In the genomic region with DNA sequence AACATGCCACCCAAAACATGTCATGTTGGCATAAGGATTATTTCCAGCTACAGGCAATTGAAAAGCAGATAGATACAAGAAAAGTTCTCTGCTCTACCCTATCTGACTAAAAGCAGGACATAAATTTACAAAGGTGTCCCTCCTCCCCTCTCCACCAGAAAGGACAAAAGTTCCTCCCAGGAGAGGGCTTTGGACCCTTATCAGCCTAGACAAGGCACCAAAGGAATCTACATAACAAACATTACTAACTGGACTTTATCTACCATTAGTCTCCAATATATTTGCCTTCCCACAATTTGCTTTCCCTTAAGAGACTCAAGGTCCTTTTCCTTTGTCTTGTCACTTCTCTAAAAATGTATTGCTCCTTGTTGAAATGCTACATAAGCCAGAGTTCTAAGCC, we compare ENCODE assay signal across 18 cellular contexts.
"Had no signal": no experiment of that assay in that cellular context is flagged by ENCODE, and none has a peak within 500 bp of the region (broad histone marks: within the 10 kb centered on the region; RNA-seq: fewer than 3 reads in every experiment).

No MANE protein-coding gene starts in this region.

- H3K36me3 ChIP-seq: ovary, sigmoid colon, spleen, thoracic aorta, upper lobe of left lung had no signal

- H3K4me3 Mint-ChIP-seq: effector memory CD8-positive, alpha-beta T cell; memory B cell; natural killer cell; stimulated activated naive B cell treated with anti-CD40 and anti-IgM and Interleukin-4, amounts not matched to agents 10 μg/mL and 1 μg/mL and 100 μg/mL, for 72 hours; stimulated activated naive CD8-positive, alpha-beta T cell treated with anti-CD3 and anti-CD28 coated beads, Interleukin-15, Interleukin-2, amounts not matched to agents 100 ng/mL and 50 ng/mL, for 24 hours had no signal

- H3K4me3 ChIP-seq: lung, ovary, sigmoid colon, spleen, thoracic aorta, tibial nerve, upper lobe of left lung had no signal

- DNase-seq: cortex of kidney; effector memory CD8-positive, alpha-beta T cell; head of caudate nucleus; kidney; natural killer cell; occipital lobe; ovary; posterior cingulate gyrus; sigmoid colon; spleen; stimulated activated naive B cell treated with anti-CD40 and anti-IgM and Interleukin-4, amounts not matched to agents 10 μg/mL and 1 μg/mL and 100 μg/mL, for 72 hours; upper lobe of left lung had no signal

- H3K27ac Mint-ChIP-seq: effector memory CD8-positive, alpha-beta T cell; memory B cell; natural killer cell; stimulated activated naive B cell treated with anti-CD40 and anti-IgM and Interleukin-4, amounts not matched to agents 10 μg/mL and 1 μg/mL and 100 μg/mL, for 72 hours; stimulated activated naive CD8-positive, alpha-beta T cell treated with anti-CD3 and anti-CD28 coated beads, Interleukin-15, Interleukin-2, amounts not matched to agents 100 ng/mL and 50 ng/mL, for 24 hours had no signal

- ATAC-seq: effector memory CD8-positive, alpha-beta T cell; left lobe of liver; natural killer cell; stimulated activated naive B cell treated with anti-CD40 and anti-IgM and Interleukin-4, amounts not matched to agents 10 μg/mL and 1 μg/mL and 100 μg/mL, for 72 hours had no signal

- H3K9me3 ChIP-seq: ovary, sigmoid colon, spleen, thoracic aorta, tibial nerve, upper lobe of left lung had no signal

- H3K9me3 Mint-ChIP-seq: natural killer cell; stimulated activated naive B cell treated with anti-CD40 and anti-IgM and Interleukin-4, amounts not matched to agents 10 μg/mL and 1 μg/mL and 100 μg/mL, for 72 hours; stimulated activated naive CD8-positive, alpha-beta T cell treated with anti-CD3 and anti-CD28 coated beads, Interleukin-15, Interleukin-2, amounts not matched to agents 100 ng/mL and 50 ng/mL, for 24 hours had no signal

- H3K4me1 Mint-ChIP-seq: memory B cell; stimulated activated naive B cell treated with anti-CD40 and anti-IgM and Interleukin-4, amounts not matched to agents 10 μg/mL and 1 μg/mL and 100 μg/mL, for 72 hours had no signal

- H3K4me1 ChIP-seq: sigmoid colon, spleen, tibial nerve, upper lobe of left lung had no signal

- H3K36me3 Mint-ChIP-seq: memory B cell; natural killer cell; stimulated activated naive B cell treated with anti-CD40 and anti-IgM and Interleukin-4, amounts not matched to agents 10 μg/mL and 1 μg/mL and 100 μg/mL, for 72 hours had no signal

- H3K27me3 ChIP-seq: ovary, sigmoid colon, spleen, tibial nerve, upper lobe of left lung had no signal

- H3K27ac ChIP-seq: ovary, sigmoid colon, spleen, thoracic aorta, tibial nerve, upper lobe of left lung had no signal

- H3K27me3 Mint-ChIP-seq: effector memory CD8-positive, alpha-beta T cell; memory B cell; stimulated activated naive B cell treated with anti-CD40 and anti-IgM and Interleukin-4, amounts not matched to agents 10 μg/mL and 1 μg/mL and 100 μg/mL, for 72 hours; stimulated activated naive CD8-positive, alpha-beta T cell treated with anti-CD3 and anti-CD28 coated beads, Interleukin-15, Interleukin-2, amounts not matched to agents 100 ng/mL and 50 ng/mL, for 24 hours had no signal
